14 cellular contexts compared by ENCODE assay signal in the genomic region with DNA sequence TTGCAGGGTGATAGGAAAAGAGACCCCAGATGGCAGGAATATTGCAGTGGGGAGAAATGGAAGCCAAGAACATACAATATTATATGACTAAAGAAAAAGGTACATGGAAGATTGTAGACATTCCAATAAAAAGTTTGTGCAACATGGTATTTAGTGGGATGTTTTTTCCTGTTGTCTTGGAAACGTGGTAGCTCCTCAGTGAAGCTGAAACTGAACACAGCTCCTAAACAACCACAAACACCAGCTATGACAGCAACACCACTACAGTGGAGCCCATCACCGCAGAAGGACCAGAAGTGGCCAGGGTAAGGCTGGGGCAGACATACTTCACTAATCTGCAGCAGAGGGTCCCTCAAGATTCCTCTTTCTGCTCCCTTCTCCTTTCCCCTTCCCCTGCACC.
DNase-seq lines count a peak whose midpoint lies in the region; TF ChIP-seq lines count a peak whose summit lies in the region.
"Had no signal": no experiment of that assay in that cellular context is flagged by ENCODE, and none has a peak within 500 bp of the region (broad histone marks: within the 10 kb centered on the region; RNA-seq: fewer than 3 reads in every experiment).

No MANE protein-coding gene starts in this region.

- peak; percentile 37 for DNase-seq in DMS53 (lab: John Stamatoyannopoulos, UW)
- no peak for DNase-seq in DMS53 treated with DMSO at 0.1 percent for 48 hours (lab: John Stamatoyannopoulos, UW; ENCODE audit: unreplicated experiment)
- peak; percentile 43 for DNase-seq in adipocyte (ENCODE audit: low read depth)
- DNase-seq in fibroblast of villous mesenchyme (ENCODE audit: low read depth): peak; percentile 28
- DNase-seq in kidney glomerular epithelial cell (lab: John Stamatoyannopoulos, UW): no peak
- DNase-seq in activated CD4-positive, alpha-beta memory T cell treated with anti-CD3 and anti-CD28 coated beads for 36 hours: no peak
- no peak for DNase-seq in GM19238 (ENCODE audit: insufficient read length, low spot score)
- no peak for DNase-seq in SIG-M5 treated with dmso at 0.1 percent for 504 hours (lab: John Stamatoyannopoulos, UW; ENCODE audit: unreplicated experiment)
- DNase-seq: DMS153, KG1, MM.1S, NCI-H1105 treated with DMSO at 0.1 percent for 48 hours, NCI-H187 had no signal

- H3K4me3 ChIP-seq in adipocyte (ENCODE audit: low read length): no peak overlapping the region
- H3K4me3 ChIP-seq in fibroblast of villous mesenchyme (ENCODE audit: low read depth, low read length): no peak overlapping the region
- H3K4me3 ChIP-seq: GM12878 had no signal

- H3K27ac Mint-ChIP-seq in activated CD4-positive, alpha-beta memory T cell treated with anti-CD3 and anti-CD28 coated beads for 36 hours: no peak overlapping the region

- intact Hi-C loops in activated CD4-positive, alpha-beta memory T cell treated with anti-CD3 and anti-CD28 coated beads for 36 hours (cut with micrococcal nuclease): no loop called here

- no peaks in the 10 kb centered on the region for H3K36me3 ChIP-seq in adipocyte (ENCODE audit: control insufficient read depth, insufficient read depth, low read length, severe bottlenecking)

- H3K36me3 Mint-ChIP-seq in activated CD4-positive, alpha-beta memory T cell treated with anti-CD3 and anti-CD28 coated beads for 36 hours: no peaks in the 10 kb centered on the region

- H3K9me3 Mint-ChIP-seq in activated CD4-positive, alpha-beta memory T cell treated with anti-CD3 and anti-CD28 coated beads for 36 hours: no peaks in the 10 kb centered on the region

- H3K27me3 Mint-ChIP-seq in activated CD4-positive, alpha-beta memory T cell treated with anti-CD3 and anti-CD28 coated beads for 36 hours: peaks cover 39% of the 10 kb centered on the region

- H3K9ac ChIP-seq in adipocyte (ENCODE audit: low read length): no peak overlapping the region

- no peaks in the 10 kb centered on the region for H3K27me3 ChIP-seq in adipocyte (replicated peaks; ENCODE audit: control insufficient read depth, insufficient read depth, low read length)

- H3K4me1 Mint-ChIP-seq in activated CD4-positive, alpha-beta memory T cell treated with anti-CD3 and anti-CD28 coated beads for 36 hours (ENCODE audit: low read depth): peaks cover 6% of the 10 kb centered on the region

- H3K4me1 ChIP-seq in adipocyte (ENCODE audit: control insufficient read depth, insufficient read depth, low read length): peaks cover 12% of the 10 kb centered on the region

- CTCF ChIA-PET in activated CD4-positive, alpha-beta memory T cell treated with anti-CD3 and anti-CD28 coated beads for 36 hours (lab: Charles Lee): interaction anchor here (1.0 to 8.2 kb wide), 2 partner anchors 513 to 551 kb away, joined by 3 to 63 read pairs; no protein-coding TSS in a partner anchor

- H3K9me3 ChIP-seq in adipocyte (ENCODE audit: control insufficient read depth, low read length): no peaks in the 10 kb centered on the region

- H3K4me3 Mint-ChIP-seq in activated CD4-positive, alpha-beta memory T cell treated with anti-CD3 and anti-CD28 coated beads for 36 hours: no peak overlapping the region

- POLR2A ChIA-PET in activated CD4-positive, alpha-beta memory T cell treated with anti-CD3 and anti-CD28 coated beads for 36 hours (lab: Charles Lee): no interaction called here

- no peak for TF ChIP-seq CTCF in fibroblast of villous mesenchyme (IDR thresholded peaks at IDR 0.05; ENCODE audit: insufficient read depth, low read depth, low read length)

Comparison
In these comparisons a context has a peak if more than half of its experiments do, and no peak if none do; other contexts are left out.
1. DNase-seq: peak in DMS53 (single experiment), adipocyte (single experiment) and fibroblast of villous mesenchyme (single experiment); none in DMS53 treated with DMSO at 0.1 percent for 48 hours (single experiment), kidney glomerular epithelial cell (single experiment), activated CD4-positive, alpha-beta memory T cell treated with anti-CD3 and anti-CD28 coated beads for 36 hours (single experiment), GM19238 (single experiment) and SIG-M5 treated with dmso at 0.1 percent for 504 hours (single experiment).